2 cellular contexts compared by ENCODE assay signal in genomic region chr16:89270666-89271345, GRCh38.
TF ChIP-seq lines count a peak whose summit lies in the region.

No MANE protein-coding gene starts in this region.

TF ChIP-seq in IMR-90, 13 proteins besides CTCF, POLR2A, EP300 and RAD21:
- TF ChIP-seq MXI1 (IDR thresholded peaks at IDR 0.05; ENCODE audit: borderline replicate concordance, low read depth, low read length) = no peak
- no peak for TF ChIP-seq SMC3 (IDR thresholded peaks at IDR 0.05; ENCODE audit: low read depth, low read length)
- no peak for TF ChIP-seq ELK1 (IDR thresholded peaks at IDR 0.05; ENCODE audit: borderline replicate concordance, low read depth, low read length)
- no peak for TF ChIP-seq MAFK (IDR thresholded peaks at IDR 0.05; ENCODE audit: low read depth, low read length)
- TF ChIP-seq USF2 (IDR thresholded peaks at IDR 0.05; ENCODE audit: low read depth, low read length) = no peak
- TF ChIP-seq RFX5 (IDR thresholded peaks at IDR 0.05; ENCODE audit: low read depth, low read length) = no peak
- no peak for TF ChIP-seq RCOR1 (IDR thresholded peaks at IDR 0.05; ENCODE audit: insufficient replicate concordance, low read length)
- TF ChIP-seq MAZ (IDR thresholded peaks at IDR 0.05; ENCODE audit: borderline replicate concordance, low read depth, low read length) = no peak
- no peak for TF ChIP-seq NFE2L2 (IDR thresholded peaks at IDR 0.05; ENCODE audit: low read depth, low read length)
- no peak for TF ChIP-seq BHLHE40 (IDR thresholded peaks at IDR 0.05; ENCODE audit: low read depth, low read length)
- no peak for TF ChIP-seq FOS (IDR thresholded peaks at IDR 0.05; ENCODE audit: low read depth, low read length)
- TF ChIP-seq CHD1 (IDR thresholded peaks at IDR 0.05; ENCODE audit: low read depth, low read length) = no peak
- TF ChIP-seq CEBPB (IDR thresholded peaks at IDR 0.05; ENCODE audit: low read depth, low read length) = no peak

TF ChIP-seq in H1, 55 proteins besides CTCF, POLR2A, EP300 and RAD21:
- TF ChIP-seq SUZ12 (IDR thresholded peaks at IDR 0.05; ENCODE audit: low read length) (no peak), POLR2AphosphoS5 (IDR thresholded peaks at IDR 0.05; ENCODE audit: low read depth, low read length) (peak; percentile 29; the same call in 1 of the 2 replicates)
